In genomic region chr3:24270744-24271143, GRCh38 we compare ENCODE assay signal across 27 cellular contexts.
"Had no signal": no experiment of that assay in that cellular context is flagged by ENCODE, and none has a peak within 500 bp of the region (broad histone marks: within the 10 kb centered on the region; RNA-seq: fewer than 3 reads in every experiment).

No MANE protein-coding gene starts in this region.

- H3K27ac Mint-ChIP-seq: activated naive CD8-positive, alpha-beta T cell; activated T-cell treated with anti-CD3 and anti-CD28 coated beads, Interleukin-2, amount 50 U/mL, for 72 hours; mesothelial cell of epicardium; naive B cell; stimulated activated memory B cell treated with anti-CD40 and anti-IgM and Interleukin-4, amounts not matched to agents 10 μg/mL and 1 μg/mL and 100 μg/mL, for 72 hours had no signal

- H3K4me2 ChIP-seq: smooth muscle cell had no signal

- H3K9me3 Mint-ChIP-seq: activated T-cell treated with anti-CD3 and anti-CD28 coated beads, Interleukin-2, amount 50 U/mL, for 72 hours; mesothelial cell of epicardium; naive B cell; neural crest cell; stimulated activated memory B cell treated with anti-CD40 and anti-IgM and Interleukin-4, amounts not matched to agents 10 μg/mL and 1 μg/mL and 100 μg/mL, for 72 hours had no signal

- H3K36me3 Mint-ChIP-seq: activated naive CD8-positive, alpha-beta T cell; mesothelial cell of epicardium; naive B cell; stimulated activated memory B cell treated with anti-CD40 and anti-IgM and Interleukin-4, amounts not matched to agents 10 μg/mL and 1 μg/mL and 100 μg/mL, for 72 hours had no signal

- H3K4me1 ChIP-seq: foreskin keratinocyte, left lung had no signal

- H3K4me1 Mint-ChIP-seq: naive B cell; stimulated activated memory B cell treated with anti-CD40 and anti-IgM and Interleukin-4, amounts not matched to agents 10 μg/mL and 1 μg/mL and 100 μg/mL, for 72 hours had no signal

- H3K27me3 ChIP-seq: body of pancreas, esophagus muscularis mucosa, foreskin keratinocyte, left lung, stomach, transverse colon had no signal

- H3K27ac ChIP-seq: body of pancreas, esophagus muscularis mucosa, foreskin keratinocyte, left lung, stomach, transverse colon had no signal

- DNase-seq: activated CD4-positive, alpha-beta T cell treated with anti-CD3 and anti-CD28 coated beads for 4 hours; activated CD4-positive, alpha-beta T cell treated with anti-CD3 and anti-CD28 coated beads, Interleukin-2, amount 50 U/mL, for 4 hours; activated CD4-positive, CD25-positive, alpha-beta regulatory T cell; activated effector memory CD4-positive, alpha-beta T cell treated with Interleukin-2 at 50 U/mL for 16 hours; activated naive CD4-positive, alpha-beta T cell treated with Interleukin-2 at 50 U/mL for 16 hours; activated T-cell treated with anti-CD3 and anti-CD28 coated beads for 4 hours; activated T-cell treated with anti-CD3 and anti-CD28 coated beads, Interleukin-2, amount 50 U/mL, for 72 hours; anterior cingulate cortex; body of pancreas; dermis blood vessel endothelial cell; effector CD4-positive, alpha-beta T cell; left lung; naive B cell; stimulated activated CD4-positive, alpha-beta T cell treated with anti-CD3 and anti-CD28 coated beads, Interleukin-1b, Interleukin-23, amount 100 ng/mL, for 48 hours; stimulated activated CD4-positive, alpha-beta T cell treated with anti-CD3 and anti-CD28 coated beads, Interleukin-4, amount 100 ng/mL, for 4 hours; stimulated activated CD8-positive, alpha-beta memory T cell treated with anti-CD3 and anti-CD28 coated beads, Interleukin-4, amount 100 ng/mL, for 48 hours; stomach; transverse colon had no signal

- H3K9me3 ChIP-seq: body of pancreas, esophagus muscularis mucosa, left lung, stomach, transverse colon had no signal

- H3K4me3 ChIP-seq: body of pancreas, esophagus muscularis mucosa, left lung, lung, smooth muscle cell, stomach, transverse colon had no signal

- H3K4me3 Mint-ChIP-seq: activated naive CD8-positive, alpha-beta T cell; activated T-cell treated with anti-CD3 and anti-CD28 coated beads, Interleukin-2, amount 50 U/mL, for 72 hours; mesothelial cell of epicardium; naive B cell; neural crest cell; stimulated activated memory B cell treated with anti-CD40 and anti-IgM and Interleukin-4, amounts not matched to agents 10 μg/mL and 1 μg/mL and 100 μg/mL, for 72 hours had no signal

- H3K36me3 ChIP-seq: esophagus muscularis mucosa, left lung, stomach, transverse colon had no signal

- ATAC-seq: activated T-cell treated with anti-CD3 and anti-CD28 coated beads, Interleukin-2, amount 50 U/mL, for 72 hours; body of pancreas; left lung; sciatic nerve; stimulated activated memory B cell treated with anti-CD40 and anti-IgM and Interleukin-4, amounts not matched to agents 10 μg/mL and 1 μg/mL and 100 μg/mL, for 72 hours had no signal
